Comparison of ENCODE assay signal across 15 cellular contexts in the genomic region with DNA sequence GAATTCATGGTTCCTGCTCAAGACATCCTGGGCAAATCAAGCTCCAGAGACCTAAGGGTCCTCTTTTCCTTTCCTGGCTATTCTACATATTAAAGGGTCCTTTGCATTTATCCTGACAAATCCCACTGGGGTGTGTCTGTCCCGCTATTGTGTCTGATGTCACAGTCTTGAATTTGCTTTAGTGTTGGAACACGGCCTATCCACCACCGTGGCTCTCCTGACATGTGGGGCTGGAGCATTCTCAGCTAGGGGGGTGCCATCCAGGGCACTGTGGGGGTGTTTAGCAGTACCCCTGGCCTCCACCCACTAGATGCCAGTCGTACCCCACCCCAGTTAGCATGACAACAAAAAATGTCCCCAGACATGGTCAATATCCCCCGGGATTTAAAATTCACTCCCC.
A peak's percentile ranks its signal among the peaks of the same experiment; 100 is the strongest.
DNase-seq lines count a peak whose midpoint lies in the region; ATAC-seq and TF ChIP-seq lines count a peak whose summit lies in the region.
"Had no signal": no experiment of that assay in that cellular context is flagged by ENCODE, and none has a peak within 500 bp of the region (broad histone marks: within the 10 kb centered on the region; RNA-seq: fewer than 3 reads in every experiment).

No MANE protein-coding gene starts in this region.

- TF ChIP-seq CTCF in natural killer cell (IDR thresholded peaks at IDR 0.05): no peak
- no peak for TF ChIP-seq CTCF in SU-DHL-6 (IDR thresholded peaks at IDR 0.05; ENCODE audit: insufficient read depth, low read length, poor library complexity, severe bottlenecking)

- H3K9ac ChIP-seq in SU-DHL-6 (ENCODE audit: low read length): peak overlapping the region; percentile 45

- H3K9me3 ChIP-seq in SU-DHL-6 (ENCODE audit: insufficient read depth, low read length): no peaks in the 10 kb centered on the region
- H3K9me3 ChIP-seq: BE2C, HAP-1 had no signal

- peak overlapping the region in 1 of 2 donors; percentile 31 for H3K27ac Mint-ChIP-seq in natural killer cell treated with Interleukin-12 subunit alpha and Interleukin-12 subunit beta and Interleukin-15 and Interleukin-18, amount 100 ng/mL, for 72 hours
- H3K27ac Mint-ChIP-seq in natural killer cell (no peak overlapping the region), memory B cell (peak overlapping the region; percentile 23)

- peaks cover 0 to 9% of the 10 kb centered on the region in 2 donors for H3K27me3 Mint-ChIP-seq in natural killer cell treated with Interleukin-12 subunit alpha and Interleukin-12 subunit beta and Interleukin-15 and Interleukin-18, amount 100 ng/mL, for 72 hours
- H3K27me3 Mint-ChIP-seq in natural killer cell (ENCODE audit: low read depth in 2 of 2) (no peaks in the 10 kb centered on the region), memory B cell (no peaks in the 10 kb centered on the region)

- no peaks in the 10 kb centered on the region for H3K9me3 Mint-ChIP-seq in natural killer cell treated with Interleukin-12 subunit alpha and Interleukin-12 subunit beta and Interleukin-15 and Interleukin-18, amount 100 ng/mL, for 72 hours
- H3K9me3 Mint-ChIP-seq in natural killer cell (no peaks in the 10 kb centered on the region), memory B cell (peaks cover 5% of the 10 kb centered on the region)
- H3K9me3 Mint-ChIP-seq: CD8-positive, alpha-beta memory T cell had no signal

- H4K20me1 ChIP-seq in SU-DHL-6 (ENCODE audit: low read depth, low read length): no peaks in the 10 kb centered on the region

- no peak for ATAC-seq in natural killer cell treated with Interleukin-12 subunit alpha and Interleukin-12 subunit beta and Interleukin-15 and Interleukin-18, amount 100 ng/mL, for 72 hours
- no peak for ATAC-seq in natural killer cell
- ATAC-seq in memory B cell (ENCODE audit: low read depth): no peak
- ATAC-seq in HG03097 (IDR thresholded peaks at IDR 0.05; ENCODE audit: low FRiP score, unreplicated experiment): no peak

- no peaks in the 10 kb centered on the region for H3K79me2 ChIP-seq in SU-DHL-6 (ENCODE audit: insufficient read depth, low read length)

- intact Hi-C loops in natural killer cell (cut with micrococcal nuclease): no loop called here

- peak overlapping the region; percentile 52 for H3K4me2 ChIP-seq in SU-DHL-6 (ENCODE audit: low read depth, low read length, poor library complexity, severe bottlenecking)

- H2AFZ ChIP-seq in SU-DHL-6 (ENCODE audit: low read depth, low read length, severe bottlenecking): no peak overlapping the region

- H3K4me3 ChIP-seq in SU-DHL-6 (ENCODE audit: insufficient read depth, low read length, poor library complexity, severe bottlenecking): no peak overlapping the region
- H3K4me3 ChIP-seq: HAP-1 had no signal

- in situ Hi-C loops in G401 (cut with HindIII; ENCODE audit: low sequenced_read_pairs): no loop called here

- no peak overlapping the region for H3K4me3 Mint-ChIP-seq in natural killer cell treated with Interleukin-12 subunit alpha and Interleukin-12 subunit beta and Interleukin-15 and Interleukin-18, amount 100 ng/mL, for 72 hours
- H3K4me3 Mint-ChIP-seq in natural killer cell (no peak overlapping the region), memory B cell (no peak overlapping the region)
- H3K4me3 Mint-ChIP-seq: CD8-positive, alpha-beta memory T cell had no signal

- peaks cover 45 to 52% of the 10 kb centered on the region in 2 donors for H3K4me1 Mint-ChIP-seq in natural killer cell treated with Interleukin-12 subunit alpha and Interleukin-12 subunit beta and Interleukin-15 and Interleukin-18, amount 100 ng/mL, for 72 hours (ENCODE audit: low read depth in 2 of 2)
- H3K4me1 Mint-ChIP-seq in natural killer cell (peaks cover 23 to 27% of the 10 kb centered on the region in 2 donors), memory B cell (peaks cover 56% of the 10 kb centered on the region)

- peak; percentile 10 for DNase-seq in natural killer cell treated with Interleukin-12 subunit alpha and Interleukin-12 subunit beta and Interleukin-15 and Interleukin-18, amount 100 ng/mL, for 72 hours (ENCODE audit: low spot score)
- no peak for DNase-seq in natural killer cell
- no peak for DNase-seq in memory B cell (ENCODE audit: low spot score in 2 of 2)
- DNase-seq in G401 (ENCODE audit: low spot score): no peak
- DNase-seq in NCI-H2227 (lab: John Stamatoyannopoulos, UW; ENCODE audit: unreplicated experiment): no peak
- DNase-seq: ACHN; BE2C; CD8-positive, alpha-beta memory T cell; Kasumi-1; NCI-H1105 treated with DMSO at 0.1 percent for 48 hours; NCI-H187 treated with DMSO at 0.1 percent for 48 hours; SHP77 treated with DMSO at 0.1 percent for 48 hours had no signal

- H3K36me3 ChIP-seq in SU-DHL-6 (ENCODE audit: low read length): no peaks in the 10 kb centered on the region
- H3K36me3 ChIP-seq: BE2C, HAP-1 had no signal

- H3K36me3 Mint-ChIP-seq in natural killer cell treated with Interleukin-12 subunit alpha and Interleukin-12 subunit beta and Interleukin-15 and Interleukin-18, amount 100 ng/mL, for 72 hours: no peaks in the 10 kb centered on the region
- H3K36me3 Mint-ChIP-seq in natural killer cell (no peaks in the 10 kb centered on the region), memory B cell (no peaks in the 10 kb centered on the region)
- H3K36me3 Mint-ChIP-seq: CD8-positive, alpha-beta memory T cell had no signal

- H3F3A ChIP-seq in SU-DHL-6 (ENCODE audit: insufficient read depth): peaks cover 75% of the 10 kb centered on the region

- H3K27ac ChIP-seq in SU-DHL-6 (ENCODE audit: low read depth, low read length): peak overlapping the region; percentile 92

- no peaks in the 10 kb centered on the region for H3K9me2 ChIP-seq in SU-DHL-6 (replicated peaks; ENCODE audit: insufficient read depth, low read length)

- H3K27me3 ChIP-seq in SU-DHL-6 (ENCODE audit: low read length): no peaks in the 10 kb centered on the region
